1 cellular context compared by ENCODE assay signal in genomic region chr17:38752119-38752929, GRCh38.
TF ChIP-seq lines count a peak whose summit lies in the region.

PSMB3 (plus strand) TSS chr17:38752741; CDS start chr17:38752827, 86 bp downstream.

TF ChIP-seq in GM12878, 131 proteins besides CTCF, POLR2A, EP300 and RAD21 (continued from another document):
- TF ChIP-seq E4F1 (IDR thresholded peaks at IDR 0.05; ENCODE audit: borderline replicate concordance, partially characterized antibody) (peak; percentile 89), RBBP5 (conservative IDR thresholded peaks at IDR 0.05) (no peak), DPF2 (IDR thresholded peaks at IDR 0.05) (peak; percentile 98), HCFC1 (IDR thresholded peaks at IDR 0.05; ENCODE audit: low read length) (peak; percentile 62), YY1 (IDR thresholded peaks at IDR 0.05; ENCODE audit: low read depth, low read length) (peak; percentile 69; the same call in 1 of the 2 replicates)
TF ChIP-seq in GM12878: peak in this region for 72.
